In the genomic region with DNA sequence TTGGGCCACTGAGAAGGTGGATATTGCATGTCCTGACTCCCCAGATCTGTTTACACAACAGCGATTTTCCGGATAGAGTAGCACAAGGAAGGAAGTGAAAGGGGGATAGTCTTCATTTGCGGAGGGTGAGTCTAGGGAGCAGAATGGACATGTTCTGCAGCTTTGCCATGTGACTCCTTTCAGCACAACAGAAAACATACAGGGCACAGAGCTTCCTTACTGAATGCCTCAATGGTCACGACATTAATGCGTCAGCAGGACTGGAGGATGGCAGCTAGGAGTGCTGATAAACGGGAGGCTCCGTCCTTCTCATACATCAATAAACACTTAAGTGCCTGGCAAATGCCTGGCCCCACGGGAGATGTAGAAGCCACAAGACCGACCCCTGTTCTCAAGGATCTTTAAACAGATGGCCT, we compare ENCODE assay signal across 11 cellular contexts.
DNase-seq lines count a peak whose midpoint lies in the region; ATAC-seq, FAIRE-seq and TF ChIP-seq lines count a peak whose summit lies in the region.
"Had no signal": no experiment of that assay in that cellular context is flagged by ENCODE, and none has a peak within 500 bp of the region (broad histone marks: within the 10 kb centered on the region; RNA-seq: fewer than 3 reads in every experiment).

No MANE protein-coding gene starts in this region.

- FAIRE-seq in GM12892 (lab: Jason Lieb, UNC), result peak; percentile 95
- no peak for FAIRE-seq in small intestine (lab: Jason Lieb, UNC)

- ATAC-seq in HG02884 (IDR thresholded peaks at IDR 0.05; ENCODE audit: unreplicated experiment), result no peak
- ATAC-seq in HG02759 (IDR thresholded peaks at IDR 0.05; ENCODE audit: unreplicated experiment), result no peak

- H3K4me1 ChIP-seq in small intestine (ENCODE audit: control insufficient read depth in 2 of 2, insufficient read depth in 1 of 2, low read depth in 1 of 2, low read length in 1 of 2), result peaks cover 0 to 5% of the 10 kb centered on the region in 2 donors

- 64 to 84% (median 81%) methylated on average over 9 of the region's 9 CpGs for WGBS in small intestine, 3 donors

- H3K27ac ChIP-seq in small intestine (ENCODE audit: low read depth in 1 of 2, low read length in 1 of 2), result no peak overlapping the region
- H3K27ac ChIP-seq: neutrophil had no signal

- no peaks in the 10 kb centered on the region for H3K9me3 ChIP-seq in small intestine (ENCODE audit: control insufficient read depth, low read depth)
- H3K9me3 ChIP-seq: neutrophil had no signal

- H3K4me3 ChIP-seq in epithelial cell of esophagus (ENCODE audit: low read length) (no peak overlapping the region), small intestine (ENCODE audit: low read depth in 1 of 2, low read length in 2 of 2) (no peak overlapping the region)

- H3K27me3 ChIP-seq in small intestine (ENCODE audit: control insufficient read depth in 2 of 2, insufficient read depth in 2 of 2, low read length in 2 of 2), result no peaks in the 10 kb centered on the region

- DNase-seq in GM12892 (ENCODE audit: insufficient read length) (no peak), NCI-H2171 treated with DMSO at 0.1 percent for 48 hours (lab: John Stamatoyannopoulos, UW) (peak; percentile 77), epithelial cell of esophagus (ENCODE audit: low read depth) (peak; percentile 29), renal cortical epithelial cell (ENCODE audit: low read depth) (peak; percentile 9), small intestine (no peak)
- DNase-seq: activated CD4-positive, alpha-beta T cell treated with anti-CD3 and anti-CD28 coated beads for 4 hours; central memory CD4-positive, alpha-beta T cell; NCI-H446 treated with DMSO at 0.1 percent for 48 hours had no signal

- TF ChIP-seq CTCF in epithelial cell of esophagus (IDR thresholded peaks at IDR 0.05; ENCODE audit: insufficient read depth, low read depth, low read length, missing control alignments), result no peak

- H3K36me3 ChIP-seq in small intestine (ENCODE audit: control insufficient read depth in 2 of 2, insufficient read depth in 2 of 2, low read length in 2 of 2), result no peaks in the 10 kb centered on the region
- H3K36me3 ChIP-seq: neutrophil had no signal

- no peak for TF ChIP-seq POLR2A in GM12892 (IDR thresholded peaks at IDR 0.05; ENCODE audit: low read depth, low read length)

Comparison
In these comparisons a context has a peak if more than half of its experiments do, and no peak if none do; other contexts are left out.
1. DNase-seq: peak in NCI-H2171 treated with DMSO at 0.1 percent for 48 hours (single experiment), epithelial cell of esophagus (single experiment) and renal cortical epithelial cell (single experiment); none in GM12892 (single experiment) and small intestine (single experiment).